Comparison of ENCODE assay signal across 18 cellular contexts in the genomic region with DNA sequence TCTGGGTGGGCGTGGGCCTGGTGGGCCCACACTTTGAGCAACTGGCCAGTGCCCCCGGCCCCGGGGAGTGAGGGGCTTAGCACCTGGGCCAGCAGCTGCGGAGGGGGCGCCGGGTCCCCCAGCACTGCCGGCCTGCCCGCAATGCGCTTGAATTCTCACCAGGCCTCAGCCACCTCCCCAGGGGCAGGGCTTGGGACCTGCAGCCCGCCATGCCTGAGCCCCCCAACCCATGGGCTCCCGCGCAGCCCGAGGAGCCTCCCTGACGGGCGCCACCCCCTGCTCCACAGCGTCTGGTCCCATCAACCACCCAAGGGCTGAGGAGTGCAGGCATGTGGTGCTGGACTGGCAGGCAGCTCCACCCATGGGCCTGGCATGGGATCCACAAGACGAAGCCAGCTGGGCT.
DNase-seq lines count a peak whose midpoint lies in the region; ATAC-seq and TF ChIP-seq lines count a peak whose summit lies in the region.
"Had no signal": no experiment of that assay in that cellular context is flagged by ENCODE, and none has a peak within 500 bp of the region (broad histone marks: within the 10 kb centered on the region; RNA-seq: fewer than 3 reads in every experiment).

No MANE protein-coding gene starts in this region.

- no peaks in the 10 kb centered on the region for H3K79me1 ChIP-seq in neuronal stem cell (ENCODE audit: low read depth, low read length)

- H3K27me3 Mint-ChIP-seq in activated naive CD8-positive, alpha-beta T cell treated with anti-CD3 and anti-CD28 coated beads for 36 hours: peaks cover 4% of the 10 kb centered on the region
- H3K27me3 Mint-ChIP-seq in activated naive CD8-positive, alpha-beta T cell treated with anti-CD3 and anti-CD28 coated beads, Interleukin-2, amount 50 U/mL, for 24 hours: no peaks in the 10 kb centered on the region
- H3K27me3 Mint-ChIP-seq: CD4-positive, alpha-beta memory T cell had no signal

- H3K4ac ChIP-seq in neuronal stem cell (ENCODE audit: low read length): no peak overlapping the region

- intact Hi-C loops in testis (cut with DNase I; ENCODE audit: low total_unique reads): no loop called here

- H3K36me3 ChIP-seq in neuronal stem cell (replicated peaks in 1 of 2; ENCODE audit: control insufficient read depth in 2 of 2, insufficient read depth in 2 of 2, low read length in 2 of 2): no peaks in the 10 kb centered on the region
- H3K36me3 ChIP-seq in testis (ENCODE audit: low read depth, missing control alignments): no peaks in the 10 kb centered on the region
- H3K36me3 ChIP-seq: BLaER1 had no signal

- no peak for TF ChIP-seq POLR2A in testis (IDR thresholded peaks at IDR 0.05)

- H3K4me1 Mint-ChIP-seq in activated naive CD8-positive, alpha-beta T cell treated with anti-CD3 and anti-CD28 coated beads for 36 hours: no peaks in the 10 kb centered on the region
- no peaks in the 10 kb centered on the region for H3K4me1 Mint-ChIP-seq in activated naive CD8-positive, alpha-beta T cell treated with anti-CD3 and anti-CD28 coated beads, Interleukin-2, amount 50 U/mL, for 24 hours
- H3K4me1 Mint-ChIP-seq: CD14-positive monocyte; CD4-positive, alpha-beta memory T cell had no signal

- no peak overlapping the region for H3K14ac ChIP-seq in neuronal stem cell (ENCODE audit: low read length)

- no peaks in the 10 kb centered on the region for H3K36me3 Mint-ChIP-seq in activated naive CD8-positive, alpha-beta T cell treated with anti-CD3 and anti-CD28 coated beads for 36 hours
- H3K36me3 Mint-ChIP-seq in activated naive CD8-positive, alpha-beta T cell treated with anti-CD3 and anti-CD28 coated beads, Interleukin-2, amount 50 U/mL, for 24 hours (ENCODE audit: low read depth): no peaks in the 10 kb centered on the region
- H3K36me3 Mint-ChIP-seq: CD14-positive monocyte; CD4-positive, alpha-beta memory T cell had no signal

- no peak overlapping the region for H2AK5ac ChIP-seq in neuronal stem cell (ENCODE audit: low read depth, low read length)

- no peak overlapping the region for H3K4me3 Mint-ChIP-seq in activated naive CD8-positive, alpha-beta T cell treated with anti-CD3 and anti-CD28 coated beads for 36 hours
- H3K4me3 Mint-ChIP-seq in activated naive CD8-positive, alpha-beta T cell treated with anti-CD3 and anti-CD28 coated beads, Interleukin-2, amount 50 U/mL, for 24 hours: no peak overlapping the region
- H3K4me3 Mint-ChIP-seq: CD14-positive monocyte; CD4-positive, alpha-beta memory T cell; HFFc6 had no signal

- H2BK120ac ChIP-seq in neuronal stem cell (ENCODE audit: low read depth, low read length): no peak overlapping the region

- peak overlapping the region; percentile 48 for H3K18ac ChIP-seq in neuronal stem cell (ENCODE audit: low read length)

- peak; percentile 0 for DNase-seq in activated naive CD8-positive, alpha-beta T cell treated with anti-CD3 and anti-CD28 coated beads for 36 hours
- DNase-seq in activated naive CD8-positive, alpha-beta T cell treated with anti-CD3 and anti-CD28 coated beads, Interleukin-2, amount 50 U/mL, for 24 hours: no peak
- no peak for DNase-seq in neuronal stem cell (ENCODE audit: low spot score)
- no peak for DNase-seq in testis
- DNase-seq in left lobe of liver (ENCODE audit: low spot score): no peak
- DNase-seq in NCI-H82 (lab: John Stamatoyannopoulos, UW): no peak
- DNase-seq in foreskin keratinocyte: no peak
- DNase-seq: 8988T; CD4-positive, alpha-beta memory T cell; DMS153; DMS79; GDM1; GOT3; H7; HFFc6 had no signal

- H3K4me1 ChIP-seq in neuronal stem cell (ENCODE audit: control insufficient read depth in 2 of 2, insufficient read depth in 1 of 2, low read depth in 1 of 2, low read length in 2 of 2) (no peaks in the 10 kb centered on the region), testis (no peaks in the 10 kb centered on the region), foreskin keratinocyte (no peaks in the 10 kb centered on the region)
- H3K4me1 ChIP-seq: BLaER1 had no signal

- peaks cover 0 to 1% of the 10 kb centered on the region in 2 donors for H3K9me3 ChIP-seq in neuronal stem cell (replicated peaks in 1 of 2; ENCODE audit: control insufficient read depth in 2 of 2, insufficient read depth in 1 of 2, low read depth in 1 of 2, low read length in 2 of 2)
- no peaks in the 10 kb centered on the region for H3K9me3 ChIP-seq in testis

- H2BK12ac ChIP-seq in neuronal stem cell (ENCODE audit: low read length): no peak overlapping the region

- H2AFZ ChIP-seq in neuronal stem cell (ENCODE audit: low read length): no peak overlapping the region

- H2BK15ac ChIP-seq in neuronal stem cell (ENCODE audit: low read length): no peak overlapping the region

- TF ChIP-seq CTCF in testis (IDR thresholded peaks at IDR 0.05) (no peak), foreskin keratinocyte (conservative IDR thresholded peaks at IDR 0.05) (no peak)

- H2BK5ac ChIP-seq in neuronal stem cell (ENCODE audit: low read length): no peak overlapping the region

- no peak overlapping the region for H4K8ac ChIP-seq in neuronal stem cell (ENCODE audit: low read depth, low read length)

- no peak overlapping the region for H3K23ac ChIP-seq in neuronal stem cell (ENCODE audit: low read depth, low read length, poor library complexity)

- no peak overlapping the region for H3K9ac ChIP-seq in neuronal stem cell (ENCODE audit: low read depth, low read length, poor library complexity)
- H3K9ac ChIP-seq: BLaER1 had no signal

- no CpG with 5 or more reads among the region's 17 CpGs for WGBS in neuronal stem cell (ENCODE audit: extremely low coverage in 2 of 2, insufficient read length in 2 of 2, insufficient replicate concordance in 1 of 2), 2 donors
- WGBS in testis, 2 donors: 79% methylated on average over 15 of the region's 17 CpGs; no CpG with 5 or more reads in 1 of the 2 donors

- H3K4me2 ChIP-seq in neuronal stem cell (ENCODE audit: insufficient read depth, low read length, poor library complexity, severe bottlenecking): peak overlapping the region; percentile 11
- H3K4me2 ChIP-seq: BLaER1 had no signal

- H3K4me3 ChIP-seq in neuronal stem cell (ENCODE audit: low read length in 2 of 2) (no peak overlapping the region), testis (peak overlapping the region; percentile 10 to 15)
- H3K4me3 ChIP-seq: BLaER1 had no signal

- H3K27ac Mint-ChIP-seq in activated naive CD8-positive, alpha-beta T cell treated with anti-CD3 and anti-CD28 coated beads for 36 hours: no peak overlapping the region
- H3K27ac Mint-ChIP-seq in activated naive CD8-positive, alpha-beta T cell treated with anti-CD3 and anti-CD28 coated beads, Interleukin-2, amount 50 U/mL, for 24 hours: no peak overlapping the region
- H3K27ac Mint-ChIP-seq: CD14-positive monocyte; CD4-positive, alpha-beta memory T cell; HFFc6 had no signal

- H4K91ac ChIP-seq in neuronal stem cell (ENCODE audit: low read depth, low read length, poor library complexity): no peak overlapping the region

- no peak for ATAC-seq in activated naive CD8-positive, alpha-beta T cell treated with anti-CD3 and anti-CD28 coated beads, Interleukin-2, amount 50 U/mL, for 24 hours
- ATAC-seq in left lobe of liver (no peak), foreskin keratinocyte (no peak)
- ATAC-seq: HCT116 had no signal

- no peak overlapping the region for H3K27ac ChIP-seq in neuronal stem cell (replicated peaks; ENCODE audit: low read length)
- H3K27ac ChIP-seq in testis: no peak overlapping the region
- H3K27ac ChIP-seq in foreskin keratinocyte: no peak overlapping the region
- H3K27ac ChIP-seq: BLaER1 had no signal

- H3K27me3 ChIP-seq in neuronal stem cell (ENCODE audit: control insufficient read depth in 3 of 3, insufficient read depth in 3 of 3, low read depth in 1 of 3, low read length in 3 of 3) (no peaks in the 10 kb centered on the region), testis (no peaks in the 10 kb centered on the region), foreskin keratinocyte (no peaks in the 10 kb centered on the region)
- H3K27me3 ChIP-seq: BLaER1 had no signal

- H3K9me3 Mint-ChIP-seq in activated naive CD8-positive, alpha-beta T cell treated with anti-CD3 and anti-CD28 coated beads for 36 hours: peaks cover 17% of the 10 kb centered on the region
- peaks cover 25% of the 10 kb centered on the region for H3K9me3 Mint-ChIP-seq in activated naive CD8-positive, alpha-beta T cell treated with anti-CD3 and anti-CD28 coated beads, Interleukin-2, amount 50 U/mL, for 24 hours

Comparison
In these comparisons a context has a peak if more than half of its experiments do, and no peak if none do; other contexts are left out.
1. H3K4me3 ChIP-seq: peak in testis (2 of 2); none in neuronal stem cell (0 of 2).